ENCODE assay signal across 8 cellular contexts in the genomic region with DNA sequence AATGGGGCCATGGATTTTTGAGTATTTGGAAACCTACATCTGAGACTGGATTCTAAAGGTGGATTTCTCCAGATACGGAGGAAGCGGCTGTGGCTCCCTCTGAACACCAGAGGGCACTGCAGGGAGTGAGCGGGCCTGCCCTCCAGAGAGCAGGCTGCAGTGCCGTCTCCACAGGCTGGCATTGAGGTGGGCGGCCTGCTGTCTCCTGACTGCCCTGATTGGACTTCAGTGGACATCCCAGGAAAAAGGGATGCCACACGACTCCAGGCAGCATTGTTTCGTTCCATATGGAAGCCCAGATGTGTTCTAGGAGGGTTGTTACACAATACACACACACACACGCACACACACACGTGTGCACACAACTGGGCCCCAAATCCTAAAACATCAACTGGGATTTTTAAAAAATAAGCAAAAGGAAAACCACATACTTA. TPM values are rescaled to one million over a fixed set of nuclear protein-coding genes. Genes with fewer than 3 reads are reported as not detected.
A peak's percentile ranks its signal among the peaks of the same experiment; 100 is the strongest.
DNase-seq lines count a peak whose midpoint lies in the region; FAIRE-seq and TF ChIP-seq lines count a peak whose summit lies in the region.

No MANE protein-coding gene starts in this region.

- TF ChIP-seq CTCF in AG10803 (conservative IDR thresholded peaks at IDR 0.05; ENCODE audit: low read length) (peak; percentile 87), fibroblast of lung (conservative IDR thresholded peaks at IDR 0.05 in 1 of 2, IDR thresholded peaks at IDR 0.05 in 1 of 2; ENCODE audit: low read depth in 1 of 2, low read length in 2 of 2) (peak; percentile 74 to 89), nephron progenitor cell (IDR thresholded peaks at IDR 0.05) (peak; percentile 84), type B pancreatic cell (conservative IDR thresholded peaks at IDR 0.05) (peak; percentile 88)

- H3K4me2 ChIP-seq in GM23248 (ENCODE audit: unreplicated experiment) (no peak overlapping the region), fibroblast of lung (ENCODE audit: extremely low read depth, insufficient read depth, low read length) (no peak overlapping the region)

- H3K27ac ChIP-seq in GM23248 (no peak overlapping the region), fibroblast of lung (ENCODE audit: insufficient read depth, low read length) (no peak overlapping the region)

- H3K36me3 ChIP-seq in GM23248 (ENCODE audit: low read depth), result no peaks in the 10 kb centered on the region
- no peaks in the 10 kb centered on the region for H3K36me3 ChIP-seq in fibroblast of lung (ENCODE audit: control insufficient read depth, insufficient read depth, low read length)

- FAIRE-seq in RCC 7860 (lab: Jason Lieb, UNC), result no peak

- H3K4me3 ChIP-seq in AG10803 (ENCODE audit: low read length), result no peak overlapping the region
- H3K4me3 ChIP-seq in GM23248, result no peak overlapping the region
- no peak overlapping the region for H3K4me3 ChIP-seq in fibroblast of lung (replicated peaks in 1 of 4; ENCODE audit: control extremely low read depth in 1 of 4, insufficient read depth in 1 of 4, low read depth in 3 of 4, low read length in 4 of 4)

- H4K20me1 ChIP-seq in GM23248 (ENCODE audit: insufficient read depth), result no peaks in the 10 kb centered on the region
- no peaks in the 10 kb centered on the region for H4K20me1 ChIP-seq in fibroblast of lung (ENCODE audit: control insufficient read depth, extremely low read depth, insufficient read depth, low read length)

- H3K9me3 Mint-ChIP-seq in nephron progenitor cell, result no peaks in the 10 kb centered on the region
- H3K9me3 Mint-ChIP-seq in type B pancreatic cell, result no peaks in the 10 kb centered on the region

- no peaks in the 10 kb centered on the region for H3K4me1 ChIP-seq in GM23248 (ENCODE audit: insufficient read depth)
- H3K4me1 ChIP-seq in fibroblast of lung (ENCODE audit: control insufficient read depth, extremely low read depth, insufficient read depth, low read length), result no peaks in the 10 kb centered on the region

- H3K4me3 Mint-ChIP-seq in nephron progenitor cell (no peak overlapping the region), type B pancreatic cell (no peak overlapping the region)

- H3F3A ChIP-seq in GM23248 (ENCODE audit: insufficient read depth), result no peaks in the 10 kb centered on the region

- H3K9me2 ChIP-seq in GM23248 (ENCODE audit: insufficient read depth), result no peaks in the 10 kb centered on the region

- H3K9me3 ChIP-seq in GM23248 (ENCODE audit: low read depth), result no peaks in the 10 kb centered on the region
- H3K9me3 ChIP-seq in fibroblast of lung (ENCODE audit: control insufficient read depth, insufficient read depth, low read depth, low read length), result no peaks in the 10 kb centered on the region

- H3K27me3 Mint-ChIP-seq in nephron progenitor cell (ENCODE audit: low read depth, poor library complexity), result peaks cover 39% of the 10 kb centered on the region
- H3K27me3 Mint-ChIP-seq in type B pancreatic cell, result peaks cover 39% of the 10 kb centered on the region

- H2AFZ ChIP-seq in GM23248 (no peak overlapping the region), fibroblast of lung (ENCODE audit: low read length) (no peak overlapping the region)

- peak; percentile 43 for DNase-seq in AG10803 (ENCODE audit: low read depth)
- DNase-seq in GM23248, result peak; percentile 82
- DNase-seq in NCI-H345 treated with DMSO at 0.1 percent for 48 hours (lab: John Stamatoyannopoulos, UW; ENCODE audit: unreplicated experiment), result peak; percentile 27
- DNase-seq in activated CD8-positive, alpha-beta memory T cell treated with anti-CD3 and anti-CD28 coated beads, Interleukin-2, amount 50 U/mL, for 48 hours, result peak; percentile 65
- peak; percentile 28 to 49 for DNase-seq in fibroblast of lung (ENCODE audit: low read depth in 2 of 2)
- peak; percentile 75 for DNase-seq in nephron progenitor cell
- DNase-seq in type B pancreatic cell (ENCODE audit: extremely low spot score, unreplicated experiment), result no peak
- DNase-seq in RCC 7860 (ENCODE audit: low spot score), result no peak

- H3K27me3 ChIP-seq in GM23248 (replicated peaks; ENCODE audit: insufficient read depth) (peaks cover 7% of the 10 kb centered on the region; the same call in 1 of the 2 replicates), fibroblast of lung (ENCODE audit: control insufficient read depth, insufficient read depth, low read length) (no peaks in the 10 kb centered on the region)

- no peaks in the 10 kb centered on the region for H3K36me3 Mint-ChIP-seq in nephron progenitor cell (ENCODE audit: low read depth)
- no peaks in the 10 kb centered on the region for H3K36me3 Mint-ChIP-seq in type B pancreatic cell

- H3K4me1 Mint-ChIP-seq in nephron progenitor cell (peaks cover 29% of the 10 kb centered on the region), type B pancreatic cell (ENCODE audit: unreplicated experiment) (peaks cover 17% of the 10 kb centered on the region)

- in situ Hi-C loops in GM23248 (cut with MboI), result no loop called here

- no peak overlapping the region for H3K27ac Mint-ChIP-seq in nephron progenitor cell
- H3K27ac Mint-ChIP-seq in type B pancreatic cell, result no peak overlapping the region

- H3K79me2 ChIP-seq in GM23248 (ENCODE audit: insufficient read depth) (no peaks in the 10 kb centered on the region), fibroblast of lung (ENCODE audit: control insufficient read depth, insufficient read depth, low read length) (no peaks in the 10 kb centered on the region)

- 32 to 37% methylated on average over 9 of the region's 9 CpGs for WGBS in GM23248 (ENCODE audit: low coverage in 1 of 2, low lambda C conversion rate in 2 of 2, missing lambda C conversion rate in 2 of 2), 2 experiments

- no peak overlapping the region for H3K9ac ChIP-seq in GM23248
- H3K9ac ChIP-seq in fibroblast of lung (ENCODE audit: insufficient read depth, low read length), result no peak overlapping the region

RNA-seq across cellular contexts. Expression of a gene that starts 20.9 kb away (rescaled TPM):
- not detected in 2 replicates for total RNA-seq in GM23248 (2014; rRNA removed; shearing (Covaris generic))
- polyA plus RNA-seq in GM23248 (2016; fragmentation: Nextera tagmentation; extraction: Ambion mirVana) (not detected in 2 replicates), fibroblast of lung (0.09 and 0.15 TPM in 2 replicates)
- total RNA-seq in fibroblast of lung (0.17 TPM in 1 of 2 replicates, not detected in the other), type B pancreatic cell (ENCODE audit: low replicate concordance) (2.6 and 3.3 TPM in 2 replicates)
- 0.10 and 0.12 TPM in 2 replicates for polyA plus RNA-seq in fibroblast of lung (2012)
- not detected in 2 replicates for polyA minus RNA-seq in fibroblast of lung (ENCODE audit: low replicate concordance)

Comparison
In these comparisons a context has a peak if more than half of its experiments do, and no peak if none do; other contexts are left out.
1. DNase-seq: peak in AG10803 (single experiment), GM23248 (single experiment), NCI-H345 treated with DMSO at 0.1 percent for 48 hours (single experiment), activated CD8-positive, alpha-beta memory T cell treated with anti-CD3 and anti-CD28 coated beads, Interleukin-2, amount 50 U/mL, for 48 hours (single experiment), fibroblast of lung (2 of 2) and nephron progenitor cell (single experiment); none in type B pancreatic cell (single experiment) and RCC 7860 (single experiment).
2. Peak in every context shown above with its lines, with median percentiles within 50 percentile points of each other: CTCF ChIP-seq.